In genomic region chr21:44939532-44940115, GRCh38 we compare ENCODE assay signal across 8 cellular contexts.
DNase-seq lines count a peak whose midpoint lies in the region; ATAC-seq lines count a peak whose summit lies in the region.

SLX9 (plus strand) TSS chr21:44940029; CDS start chr21:44940058, 29 bp downstream.

- peak; percentile 69 for ATAC-seq in HG02981 (IDR thresholded peaks at IDR 0.05; ENCODE audit: unreplicated experiment)

- peak within 1 kb of the TSS; percentile 26 for H3K27ac ChIP-seq in caudate nucleus (ENCODE audit: low read depth, low read length)

- DNase-seq in NCI-H2029 (lab: John Stamatoyannopoulos, UW) (peak; percentile 75), NCI-H2029 treated with DMSO at 0.1 percent for 48 hours (lab: John Stamatoyannopoulos, UW) (no peak), NCI-H2227 treated with DMSO at 0.1 percent for 48 hours (lab: John Stamatoyannopoulos, UW) (peak; percentile 75), caudate nucleus (lab: John Stamatoyannopoulos, UW) (peak in 47 of 61 donors; percentile 28 to 83 (median 62)), iris pigment epithelial cell (ENCODE audit: low read depth) (peak; percentile 83)
- peak; percentile 56 for DNase-seq in activated CD4-positive, CD25-positive, alpha-beta regulatory T cell treated with anti-CD3 and anti-CD28 coated beads, Interleukin-2, amount 50 U/mL, for 16 hours (ENCODE audit: low read depth, low spot score)
- peak; percentile 71 to 80 (median 73) for DNase-seq in stimulated activated CD4-positive, alpha-beta T cell treated with anti-CD3 and anti-CD28 coated beads, Interleukin-12 subunit alpha, Interleukin-12 subunit beta, amount 100 ng/mL, for 48 hours (ENCODE audit: low read depth in 2 of 3, low spot score in 1 of 3)
